In genomic region chr17:42659079-42659931, GRCh38 we compare ENCODE assay signal across 8 cellular contexts. TPM values are rescaled to one million over a fixed set of nuclear protein-coding genes. Genes with fewer than 3 reads are reported as not detected.
A peak's percentile ranks its signal among the peaks of the same experiment; 100 is the strongest.
DNase-seq lines count a peak whose midpoint lies in the region; ATAC-seq and TF ChIP-seq lines count a peak whose summit lies in the region.

TSS of gene TUBG2 (plus strand) at chr17:42659284. CDS start at chr17:42659504, 220 bp downstream.

- H3K79me2 ChIP-seq in PC-9 (ENCODE audit: low read depth), result no peaks in the 10 kb centered on the region

- 0% methylated on average over 5 to 14 of the region's 59 CpGs for WGBS in esophagus squamous epithelium, 2 donors

- DNase-seq in GM10248 (ENCODE audit: extremely low spot score) (peak; percentile 90), HuH-7 (ENCODE audit: low spot score) (peak; percentile 99), PC-9 (peak; percentile 70 to 92), esophagus squamous epithelium (lab: John Stamatoyannopoulos, UW) (no peak)
- peak; percentile 70 for DNase-seq in activated T-helper 1 cell treated with anti-CD3 and anti-CD28 coated beads, Interleukin-12 subunit alpha, Interleukin-12 subunit beta, Interleukin-2, Interleukin-4 antibody, amounts not matched to agents 30 ng/mL and 10 ng/mL and 1 ng/mL, durations not matched to agents 14 hours and 24 hours and 36 hours (ENCODE audit: low spot score)
- peak; percentile 73 to 90 for DNase-seq in stimulated activated effector memory CD8-positive, alpha-beta T cell treated with anti-CD3 and anti-CD28 coated beads, Interleukin-12 subunit alpha, Interleukin-12 subunit beta, amount 100 ng/mL, for 72 hours (ENCODE audit: low spot score in 2 of 2)

- H3K4me3 ChIP-seq in PC-9, result peak within 1 kb of the TSS; percentile 70
- H3K4me3 ChIP-seq in esophagus squamous epithelium, result peak within 1 kb of the TSS; percentile 61 to 85 (median 63)
- peak within 1 kb of the TSS; percentile 73 to 75 for H3K4me3 ChIP-seq in muscle layer of duodenum (ENCODE audit: low read depth in 1 of 2, low read length in 2 of 2)

- H3F3A ChIP-seq in PC-9 (ENCODE audit: insufficient read depth, low read depth), result peaks cover 47% of the 10 kb centered on the region

- peaks cover 3% of the 10 kb centered on the region for H3K36me3 Mint-ChIP-seq in activated T-helper 1 cell treated with anti-CD3 and anti-CD28 coated beads, Interleukin-12 subunit alpha, Interleukin-12 subunit beta, Interleukin-2, Interleukin-4 antibody, amounts not matched to agents 30 ng/mL and 10 ng/mL and 1 ng/mL, durations not matched to agents 14 hours and 24 hours and 36 hours (ENCODE audit: low read depth)
- peaks cover 9% of the 10 kb centered on the region for H3K36me3 Mint-ChIP-seq in stimulated activated effector memory CD8-positive, alpha-beta T cell treated with anti-CD3 and anti-CD28 coated beads, Interleukin-12 subunit alpha, Interleukin-12 subunit beta, amount 100 ng/mL, for 72 hours

- peak within 1 kb of the TSS; percentile 86 for H3K4me3 Mint-ChIP-seq in activated T-helper 1 cell treated with anti-CD3 and anti-CD28 coated beads, Interleukin-12 subunit alpha, Interleukin-12 subunit beta, Interleukin-2, Interleukin-4 antibody, amounts not matched to agents 30 ng/mL and 10 ng/mL and 1 ng/mL, durations not matched to agents 14 hours and 24 hours and 36 hours
- H3K4me3 Mint-ChIP-seq in stimulated activated effector memory CD8-positive, alpha-beta T cell treated with anti-CD3 and anti-CD28 coated beads, Interleukin-12 subunit alpha, Interleukin-12 subunit beta, amount 100 ng/mL, for 72 hours, result peak within 1 kb of the TSS; percentile 87

- H3K4me1 ChIP-seq in PC-9 (replicated peaks; ENCODE audit: insufficient read depth), result peaks cover 41% of the 10 kb centered on the region
- H3K4me1 ChIP-seq in esophagus squamous epithelium, result peaks cover 6 to 41% (median 14%) of the 10 kb centered on the region in 3 donors
- H3K4me1 ChIP-seq in muscle layer of duodenum (ENCODE audit: control insufficient read depth in 1 of 2, insufficient read depth in 2 of 2, low read length in 2 of 2), result peaks cover 0 to 12% of the 10 kb centered on the region in 2 donors

- peaks cover 8% of the 10 kb centered on the region for H3K27me3 Mint-ChIP-seq in activated T-helper 1 cell treated with anti-CD3 and anti-CD28 coated beads, Interleukin-12 subunit alpha, Interleukin-12 subunit beta, Interleukin-2, Interleukin-4 antibody, amounts not matched to agents 30 ng/mL and 10 ng/mL and 1 ng/mL, durations not matched to agents 14 hours and 24 hours and 36 hours (ENCODE audit: insufficient read depth)

- H3K27me3 ChIP-seq in PC-9 (ENCODE audit: insufficient read depth, low read depth), result no peaks in the 10 kb centered on the region
- H3K27me3 ChIP-seq in esophagus squamous epithelium, result no peaks in the 10 kb centered on the region
- no peaks in the 10 kb centered on the region for H3K27me3 ChIP-seq in muscle layer of duodenum (ENCODE audit: low read depth, low read length)

- no peaks in the 10 kb centered on the region for H3K9me2 ChIP-seq in PC-9 (ENCODE audit: insufficient read depth)

- ATAC-seq in stimulated activated effector memory CD8-positive, alpha-beta T cell treated with anti-CD3 and anti-CD28 coated beads, Interleukin-12 subunit alpha, Interleukin-12 subunit beta, amount 100 ng/mL, for 72 hours, result peak; percentile 84
- ATAC-seq in GM21576 (IDR thresholded peaks at IDR 0.05; ENCODE audit: unreplicated experiment), result no peak

- peaks cover 26% of the 10 kb centered on the region for H3K4me1 Mint-ChIP-seq in activated T-helper 1 cell treated with anti-CD3 and anti-CD28 coated beads, Interleukin-12 subunit alpha, Interleukin-12 subunit beta, Interleukin-2, Interleukin-4 antibody, amounts not matched to agents 30 ng/mL and 10 ng/mL and 1 ng/mL, durations not matched to agents 14 hours and 24 hours and 36 hours (ENCODE audit: low read depth)
- peaks cover 31% of the 10 kb centered on the region for H3K4me1 Mint-ChIP-seq in stimulated activated effector memory CD8-positive, alpha-beta T cell treated with anti-CD3 and anti-CD28 coated beads, Interleukin-12 subunit alpha, Interleukin-12 subunit beta, amount 100 ng/mL, for 72 hours

- peak in 2 of 4 donors; percentile 48 to 73 for TF ChIP-seq POLR2A in esophagus squamous epithelium (IDR thresholded peaks at IDR 0.05)

- peak within 1 kb of the TSS; percentile 49 for H3K27ac ChIP-seq in PC-9
- H3K27ac ChIP-seq in esophagus squamous epithelium, result peak within 1 kb of the TSS; percentile 73 to 88 (median 80)
- H3K27ac ChIP-seq in muscle layer of duodenum (ENCODE audit: low read length), result peak within 1 kb of the TSS; percentile 23

- POLR2A ChIA-PET in GM10248 (lab: Yijun Ruan, JAX) (no interaction called here), PC-9 (lab: Charles Lee; ENCODE audit: unreplicated experiment) (interaction anchor here (0.7 kb wide), 1 partner anchor 14 kb away, joined by 5 read pairs; no protein-coding TSS in a partner anchor)

- H3K36me3 ChIP-seq in PC-9 (ENCODE audit: low read depth), result no peaks in the 10 kb centered on the region
- H3K36me3 ChIP-seq in esophagus squamous epithelium, result peaks cover 0 to 31% (median 0%) of the 10 kb centered on the region in 3 donors
- peaks cover 0 to 8% of the 10 kb centered on the region in 2 donors for H3K36me3 ChIP-seq in muscle layer of duodenum (ENCODE audit: control insufficient read depth in 1 of 2, insufficient read depth in 2 of 2, low read length in 2 of 2)

- peak within 1 kb of the TSS; percentile 100 for H3K4me2 ChIP-seq in PC-9

- peak within 1 kb of the TSS; percentile 55 for H3K27ac Mint-ChIP-seq in activated T-helper 1 cell treated with anti-CD3 and anti-CD28 coated beads, Interleukin-12 subunit alpha, Interleukin-12 subunit beta, Interleukin-2, Interleukin-4 antibody, amounts not matched to agents 30 ng/mL and 10 ng/mL and 1 ng/mL, durations not matched to agents 14 hours and 24 hours and 36 hours
- H3K27ac Mint-ChIP-seq in stimulated activated effector memory CD8-positive, alpha-beta T cell treated with anti-CD3 and anti-CD28 coated beads, Interleukin-12 subunit alpha, Interleukin-12 subunit beta, amount 100 ng/mL, for 72 hours, result peak within 1 kb of the TSS; percentile 84

- TF ChIP-seq CTCF in GM10248 (IDR thresholded peaks at IDR 0.05; ENCODE audit: control extremely low read depth, extremely low read depth, low read depth, missing control alignments) (no peak), PC-9 (conservative IDR thresholded peaks at IDR 0.05) (no peak), esophagus squamous epithelium (IDR thresholded peaks at IDR 0.05) (peak in 1 of 6 experiments; percentile 3)

- no peaks in the 10 kb centered on the region for H3K9me3 Mint-ChIP-seq in activated T-helper 1 cell treated with anti-CD3 and anti-CD28 coated beads, Interleukin-12 subunit alpha, Interleukin-12 subunit beta, Interleukin-2, Interleukin-4 antibody, amounts not matched to agents 30 ng/mL and 10 ng/mL and 1 ng/mL, durations not matched to agents 14 hours and 24 hours and 36 hours
- no peaks in the 10 kb centered on the region for H3K9me3 Mint-ChIP-seq in stimulated activated effector memory CD8-positive, alpha-beta T cell treated with anti-CD3 and anti-CD28 coated beads, Interleukin-12 subunit alpha, Interleukin-12 subunit beta, amount 100 ng/mL, for 72 hours

- no peaks in the 10 kb centered on the region for H3K9me3 ChIP-seq in PC-9 (ENCODE audit: insufficient read depth, low read depth)
- no peaks in the 10 kb centered on the region for H3K9me3 ChIP-seq in esophagus squamous epithelium
- no peaks in the 10 kb centered on the region for H3K9me3 ChIP-seq in muscle layer of duodenum (ENCODE audit: control insufficient read depth in 1 of 2, low read length in 2 of 2)

- intact Hi-C loops in PC-9 (cut with micrococcal nuclease; ENCODE audit: unreplicated experiment), result loop anchor here (5.0 kb wide), 1 partner anchor 37 kb away; no protein-coding TSS in a partner anchor
- intact Hi-C loops in activated T-helper 1 cell treated with anti-CD3 and anti-CD28 coated beads, Interleukin-12 subunit alpha, Interleukin-12 subunit beta, Interleukin-2, Interleukin-4 antibody, amounts not matched to agents 30 ng/mL and 10 ng/mL and 1 ng/mL, durations not matched to agents 14 hours and 24 hours and 36 hours (cut with micrococcal nuclease), result loop anchor here (1.0 to 2.0 kb wide), 2 partner anchors 19 to 50 kb away; partner anchors contain the start of genes RETREG3 and TUBG1
- intact Hi-C loops in esophagus squamous epithelium (cut with DNase I), result no loop called here

- BruUV-seq in PC-9 (replicated peaks; lab: Mats Ljungman, UMichigan), result no TSS peak

- peak within 1 kb of the TSS; percentile 79 for H2AFZ ChIP-seq in PC-9

- CTCF ChIA-PET in GM10248 (lab: Yijun Ruan, JAX), result interaction anchor here (0.7 to 6.8 kb wide), 6 partner anchors 9 to 41 kb away, joined by 3 to 54 read pairs (median 8); no protein-coding TSS in a partner anchor
- CTCF ChIA-PET in PC-9 (lab: Charles Lee), result interaction anchor here (0.7 kb wide), 1 partner anchor 14 kb away, joined by 9 read pairs; no protein-coding TSS in a partner anchor

- H4K20me1 ChIP-seq in PC-9 (ENCODE audit: insufficient read depth), result no peaks in the 10 kb centered on the region

RNA-seq across cellular contexts. Expression of gene TUBG2, which starts in this region (rescaled TPM):
- 25.5 and 28.3 TPM in 2 replicates for total RNA-seq in PC-9 (2021)
- total RNA-seq in activated T-helper 1 cell treated with anti-CD3 and anti-CD28 coated beads, Interleukin-12 subunit alpha, Interleukin-12 subunit beta, Interleukin-2, Interleukin-4 antibody, amounts not matched to agents 30 ng/mL and 10 ng/mL and 1 ng/mL, durations not matched to agents 14 hours and 24 hours and 36 hours, result 9.1 and 11.6 TPM in 2 replicates
- total RNA-seq in esophagus squamous epithelium, result 10 to 100 TPM in 1 of 4 donors, 1 to 10 TPM in 3; 7.1 to 14.5 (median 8.8) TPM

Comparison
In these comparisons a context has a peak if more than half of its experiments do, and no peak if none do; other contexts are left out.
1. H3K27ac ChIP-seq: peak in every context shown above with its lines; median percentile 80 in esophagus squamous epithelium; 49 in PC-9; 23 in muscle layer of duodenum.